15 cellular contexts compared by ENCODE assay signal in the genomic region with DNA sequence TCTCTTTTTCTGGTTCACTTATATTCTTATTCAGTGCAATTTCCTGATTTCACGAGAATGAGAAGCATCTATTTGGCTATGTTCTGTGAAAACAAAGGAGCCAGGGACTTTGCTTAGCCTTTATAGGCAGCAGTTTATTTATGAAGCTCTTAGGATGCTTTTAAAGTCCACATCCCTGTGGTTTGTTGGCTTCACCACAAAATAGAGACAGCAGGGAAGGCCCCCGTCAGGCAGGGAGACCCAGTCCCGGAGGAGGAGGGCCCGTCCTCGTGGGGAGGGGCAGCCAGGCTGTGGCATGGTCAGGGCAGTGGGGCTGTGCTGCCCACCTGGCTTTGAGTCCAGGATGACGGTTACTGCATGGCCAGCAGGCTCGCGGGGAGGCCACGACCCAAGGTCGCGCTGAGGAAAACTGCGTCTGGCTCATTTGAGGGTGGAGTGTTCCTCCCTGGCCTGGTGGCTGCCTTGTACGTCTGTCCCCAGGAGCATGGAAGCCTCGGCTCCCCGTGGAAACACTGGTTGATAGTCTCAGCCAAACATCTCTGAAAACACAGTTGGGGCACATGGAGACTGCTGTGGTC.
DNase-seq lines count a peak whose midpoint lies in the region; ATAC-seq, FAIRE-seq and TF ChIP-seq lines count a peak whose summit lies in the region.
"Had no signal": no experiment of that assay in that cellular context is flagged by ENCODE, and none has a peak within 500 bp of the region (broad histone marks: within the 10 kb centered on the region; RNA-seq: fewer than 3 reads in every experiment).

No MANE protein-coding gene starts in this region.

- FAIRE-seq in H1 (lab: Jason Lieb, UNC) = no peak
- no peak for FAIRE-seq in GM12891 (lab: Jason Lieb, UNC)
- FAIRE-seq: endometrium had no signal

- H3K18ac ChIP-seq in H1 (ENCODE audit: extremely low read depth, low read length) = no peak overlapping the region

- H4K91ac ChIP-seq in H1 (replicated peaks; ENCODE audit: insufficient read length, low read length) = no peak overlapping the region

- peak; percentile 18 for DNase-seq in NCI-H1092 (lab: John Stamatoyannopoulos, UW)
- DNase-seq in H1 (ENCODE audit: low read depth in 1 of 2, low spot score in 2 of 2) = peak in 1 of 2 experiments; percentile 33
- DNase-seq in lung (ENCODE audit: low spot score) = no peak
- peak; percentile 15 for DNase-seq in smooth muscle cell of the brain vasculature (ENCODE audit: low read depth, low spot score)
- no peak for DNase-seq in GM12891 (ENCODE audit: insufficient read length, low spot score)
- no peak for DNase-seq in T-helper 9 cell
- no peak for DNase-seq in brain microvascular endothelial cell
- DNase-seq: activated B cell treated with CpG ODN at 0.5 μM for 24 hours; AML-193; NCI-H2171 treated with DMSO at 0.1 percent for 48 hours; stimulated activated CD4-positive, alpha-beta T cell treated with anti-CD3 and anti-CD28 coated beads, Interleukin-2, amount 100 ng/mL, for 24 hours had no signal

- no peak overlapping the region for H3K56ac ChIP-seq in H1 (replicated peaks; ENCODE audit: insufficient read length, low read depth, low read length)

- ATAC-seq in lung (ENCODE audit: insufficient read depth, low FRiP score) = no peak
- no peak for ATAC-seq in GM21515 (IDR thresholded peaks at IDR 0.05; ENCODE audit: unreplicated experiment)

- no peak overlapping the region for H3K14ac ChIP-seq in H1 (ENCODE audit: insufficient read length)

- H4K20me1 ChIP-seq in H1 (replicated peaks in 1 of 2; ENCODE audit: control insufficient read depth in 1 of 2, insufficient read depth in 2 of 2, low read length in 2 of 2) = peaks cover 0 to 3% of the 10 kb centered on the region in 2 experiments

- no peak overlapping the region for H2AFZ ChIP-seq in H1 (ENCODE audit: low read length)

- TF ChIP-seq POLR2A in H1 (IDR thresholded peaks at IDR 0.05; ENCODE audit: control extremely low read depth in 1 of 2, low read depth in 2 of 2, low read length in 2 of 2) (no peak), GM12891 (IDR thresholded peaks at IDR 0.05; ENCODE audit: low read depth, low read length) (no peak)

- CTCF ChIA-PET in H1 (lab: Charles Lee; ENCODE audit: partially characterized antibody) = interaction anchor here (0.6 to 1.3 kb wide), 2 partner anchors 9 to 1565 kb away, joined by 3 read pairs; no protein-coding TSS in a partner anchor

- H3K9me3 ChIP-seq in H1 (ENCODE audit: insufficient read depth in 2 of 2, low read depth in 1 of 2, low read length in 1 of 2) = no peaks in the 10 kb centered on the region; a peak in 1 of 4 replicates
- no peaks in the 10 kb centered on the region for H3K9me3 ChIP-seq in lung (ENCODE audit: control insufficient read depth in 2 of 2, insufficient read depth in 1 of 2, low read length in 1 of 2)
- H3K9me3 ChIP-seq: ascending aorta, ovary had no signal

- H2BK12ac ChIP-seq in H1 (ENCODE audit: low read depth, low read length) = peak overlapping the region; percentile 84; the same call in 1 of the 2 replicates

- in situ Hi-C loops in brain microvascular endothelial cell (cut with HindIII; ENCODE audit: low pct_ligation_motif_present, low sequenced_read_pairs) = no loop called here

- no peak overlapping the region for H4K8ac ChIP-seq in H1 (ENCODE audit: extremely low read depth, insufficient read depth, low read length)

- TF ChIP-seq CTCF in H1 (IDR thresholded peaks at IDR 0.05; ENCODE audit: control extremely low read depth in 1 of 3, insufficient read depth in 1 of 3, low read depth in 1 of 3, low read length in 3 of 3) (no peak), lung (IDR thresholded peaks at IDR 0.05; ENCODE audit: control extremely low read depth, extremely low read depth) (no peak), brain microvascular endothelial cell (IDR thresholded peaks at IDR 0.05; ENCODE audit: low read depth, low read length, missing control alignments) (no peak)

- peaks cover 3 to 20% (median 11%) of the 10 kb centered on the region in 4 experiments for H3K4me1 ChIP-seq in H1 (replicated peaks in 1 of 4; ENCODE audit: control insufficient read depth in 3 of 4, insufficient read depth in 4 of 4, low read length in 3 of 4)
- peaks cover 11 to 17% of the 10 kb centered on the region in 2 donors for H3K4me1 ChIP-seq in lung (ENCODE audit: control insufficient read depth in 2 of 2, insufficient read depth in 2 of 2, low read length in 2 of 2)
- H3K4me1 ChIP-seq: ascending aorta had no signal

- H3K23me2 ChIP-seq in H1 (ENCODE audit: low read depth, low read length) = no peaks in the 10 kb centered on the region

- H2AK5ac ChIP-seq in H1 (ENCODE audit: low read depth, low read length) = peak overlapping the region; percentile 90; the same call in 1 of the 2 replicates

- no peaks in the 10 kb centered on the region; a peak in 1 of 7 replicates for H3K27me3 ChIP-seq in H1 (replicated peaks in 1 of 4; ENCODE audit: control insufficient read depth in 3 of 4, extremely low read depth in 1 of 4, insufficient read depth in 3 of 4, low read length in 3 of 4)
- no peaks in the 10 kb centered on the region for H3K27me3 ChIP-seq in lung (ENCODE audit: control insufficient read depth, insufficient read depth)
- no peaks in the 10 kb centered on the region for H3K27me3 ChIP-seq in brain microvascular endothelial cell (replicated peaks)
- H3K27me3 ChIP-seq: ascending aorta, ovary had no signal

- WGBS in H1 (ENCODE audit: extremely low coverage in 1 of 2, insufficient coverage in 1 of 2, insufficient read length in 1 of 2, insufficient replicate concordance in 2 of 2, low coverage in 1 of 2, low lambda C conversion rate in 2 of 2, missing lambda C conversion rate in 1 of 2), 2 experiments = 89% methylated on average over 15 of the region's 15 CpGs; no CpG with 5 or more reads in 1 of the 2 experiments
- 69 to 83% methylated on average over 15 of the region's 15 CpGs for WGBS in lung, 2 donors

- H3K79me2 ChIP-seq in H1 (ENCODE audit: control insufficient read depth in 1 of 2, insufficient read depth in 2 of 2, low read length in 2 of 2) = peaks cover 0 to 35% of the 10 kb centered on the region in 2 experiments; a peak in 2 of 4 replicates

- peaks cover 0 to 5% (median 0%) of the 10 kb centered on the region in 4 experiments; a peak in 3 of 8 replicates for H3K36me3 ChIP-seq in H1 (ENCODE audit: control insufficient read depth in 2 of 4, insufficient read depth in 4 of 4, low read length in 3 of 4)
- H3K36me3 ChIP-seq in lung (ENCODE audit: control insufficient read depth in 2 of 2, insufficient read depth in 2 of 2, low read length in 2 of 2) = peaks cover 0 to 7% of the 10 kb centered on the region in 2 donors
- H3K36me3 ChIP-seq in brain microvascular endothelial cell (replicated peaks) = no peaks in the 10 kb centered on the region
- H3K36me3 ChIP-seq: ovary had no signal

- H3K79me1 ChIP-seq in H1 (ENCODE audit: low read depth, low read length) = peaks cover 16% of the 10 kb centered on the region; the same call in 1 of the 2 replicates

- no peak overlapping the region for H3K23ac ChIP-seq in H1 (ENCODE audit: insufficient read length)

- no peak overlapping the region for H2BK120ac ChIP-seq in H1 (replicated peaks; ENCODE audit: low read depth, low read length)

- H3K9ac ChIP-seq in H1 (replicated peaks in 1 of 4; ENCODE audit: extremely low read depth in 1 of 4, low read depth in 3 of 4, low read length in 3 of 4) = no peak overlapping the region

- H3K4me3 ChIP-seq in H1 (ENCODE audit: extremely low read depth in 1 of 4, insufficient read depth in 2 of 4, low read depth in 3 of 4, low read length in 4 of 4) (no peak overlapping the region), lung (no peak overlapping the region), brain microvascular endothelial cell (ENCODE audit: low read depth, low read length) (no peak overlapping the region)
- H3K4me3 ChIP-seq: ascending aorta, ovary had no signal

- H2BK15ac ChIP-seq in H1 (ENCODE audit: low read length) = no peak overlapping the region

- peak overlapping the region; percentile 71; the same call in 1 of the 2 replicates for H2BK5ac ChIP-seq in H1 (ENCODE audit: low read depth, low read length)

- TF ChIP-seq EP300 in H1 (IDR thresholded peaks at IDR 0.05; ENCODE audit: borderline replicate concordance in 1 of 2, low read depth in 2 of 2, low read length in 2 of 2) = no peak

- H3K4me2 ChIP-seq in H1 (ENCODE audit: insufficient read depth in 1 of 2, low read depth in 2 of 2, low read length in 2 of 2) = no peak overlapping the region

- POLR2A ChIA-PET in H1 (lab: Charles Lee; ENCODE audit: partially characterized antibody) = no interaction called here

- peak overlapping the region; percentile 43; the same call in 1 of the 2 replicates for H3K27ac ChIP-seq in H1 (ENCODE audit: low read depth, low read length)
- peak overlapping the region; percentile 70 to 79 for H3K27ac ChIP-seq in lung (ENCODE audit: low read depth in 1 of 2, low read length in 1 of 2)
- no peak overlapping the region for H3K27ac ChIP-seq in brain microvascular endothelial cell

- no peak overlapping the region for H4K5ac ChIP-seq in H1 (ENCODE audit: insufficient read length, low read depth, low read length)

- no peak for TF ChIP-seq RAD21 in H1 (IDR thresholded peaks at IDR 0.05 in 1 of 2, conservative IDR thresholded peaks at IDR 0.05 in 1 of 2; ENCODE audit: low read depth in 2 of 2, low read length in 2 of 2)

- no peak overlapping the region for H2BK20ac ChIP-seq in H1 (ENCODE audit: low read length)

- no peak overlapping the region for H3K4ac ChIP-seq in H1 (replicated peaks; ENCODE audit: insufficient read length, low read depth, low read length)

TF ChIP-seq in H1, 55 proteins besides CTCF, POLR2A, EP300 and RAD21 (continues in another document):
- TF ChIP-seq HDAC2 (IDR thresholded peaks at IDR 0.05; ENCODE audit: borderline replicate concordance in 1 of 2, low read depth in 2 of 2, low read length in 2 of 2) (no peak), CHD2 (IDR thresholded peaks at IDR 0.05; ENCODE audit: low read length) (no peak), NANOG (IDR thresholded peaks at IDR 0.05; ENCODE audit: insufficient read depth, low read depth, low read length, poor library complexity, severe bottlenecking) (no peak), CEBPB (IDR thresholded peaks at IDR 0.05; ENCODE audit: low read depth, low read length) (no peak), CTBP2 (IDR thresholded peaks at IDR 0.05; ENCODE audit: borderline replicate concordance, insufficient read depth, insufficient read length, low read length) (no peak), BRCA1 (IDR thresholded peaks at IDR 0.05; ENCODE audit: low read depth, low read length) (no peak)

TF ChIP-seq in GM12891, 5 proteins besides CTCF, POLR2A, EP300 and RAD21:
- TF ChIP-seq TAF1 (IDR thresholded peaks at IDR 0.05; ENCODE audit: low read depth, low read length) (no peak), POLR2AphosphoS5 (IDR thresholded peaks at IDR 0.05; ENCODE audit: low read depth, low read length) (no peak), POU2F2 (IDR thresholded peaks at IDR 0.05; ENCODE audit: low read depth, low read length) (no peak), SPI1 (IDR thresholded peaks at IDR 0.05; ENCODE audit: low read depth, low read length) (no peak), PAX5 (IDR thresholded peaks at IDR 0.05; ENCODE audit: insufficient read depth, low read length, severe bottlenecking) (no peak)

Comparison
In these comparisons a context has a peak if more than half of its experiments do, and no peak if none do; other contexts are left out.
1. DNase-seq: peak in NCI-H1092 (single experiment) and smooth muscle cell of the brain vasculature (single experiment); none in lung (single experiment), GM12891 (single experiment), T-helper 9 cell (single experiment) and brain microvascular endothelial cell (single experiment).